Comparison of ENCODE assay signal across 8 cellular contexts in the genomic region with DNA sequence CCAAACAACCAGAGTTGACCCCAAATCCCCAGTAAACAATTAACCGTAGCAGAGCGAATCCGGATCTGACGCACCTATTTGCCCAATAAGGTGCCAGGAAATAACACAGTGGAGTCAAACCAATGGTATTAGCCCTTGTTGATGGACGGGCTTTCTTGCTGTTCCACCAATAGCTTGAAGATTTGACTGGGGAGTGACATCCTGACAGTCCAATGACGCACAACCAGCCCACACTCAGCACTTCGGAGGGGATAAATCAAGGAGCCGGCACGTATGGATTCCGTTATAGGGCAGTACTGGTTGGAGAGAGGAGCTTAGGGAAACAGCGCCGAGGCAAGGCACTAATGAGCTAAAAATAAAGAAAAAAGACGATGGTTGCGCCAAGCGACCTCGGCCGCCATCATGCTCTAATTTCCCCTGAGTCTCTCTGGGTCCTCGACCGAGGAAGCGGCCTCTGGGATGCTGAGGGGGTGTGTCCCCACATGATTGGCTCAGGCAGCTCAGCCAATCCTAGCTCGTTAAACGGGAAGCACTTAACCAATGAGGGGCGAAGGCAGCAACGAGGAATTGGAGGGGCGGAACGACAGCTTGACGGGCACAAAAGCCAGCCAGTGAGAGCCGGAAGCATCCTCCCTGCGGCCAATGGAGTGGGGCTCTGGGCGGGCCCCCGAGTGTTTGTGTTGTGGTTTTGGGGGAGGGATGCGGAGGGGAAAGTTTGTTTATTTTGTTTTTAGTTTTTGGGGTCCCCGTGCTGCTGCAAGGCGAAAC. TPM values are rescaled to one million over a fixed set of nuclear protein-coding genes. Genes with fewer than 3 reads are reported as not detected.
DNase-seq lines count a peak whose midpoint lies in the region; ATAC-seq and TF ChIP-seq lines count a peak whose summit lies in the region.

No MANE protein-coding gene starts in this region.

- H3K4me2 ChIP-seq in mammary epithelial cell (ENCODE audit: insufficient read depth, low read depth, low read length): peak overlapping the region; percentile 86
- peak overlapping the region; percentile 99 for H3K4me2 ChIP-seq in skeletal muscle satellite cell (ENCODE audit: low read length)

- H3K79me2 ChIP-seq in mammary epithelial cell (ENCODE audit: insufficient read depth, low read length): no peaks in the 10 kb centered on the region

- ATAC-seq in GM18907 (IDR thresholded peaks at IDR 0.05; ENCODE audit: unreplicated experiment): peak; percentile 86
- ATAC-seq in HG03139 (IDR thresholded peaks at IDR 0.05; ENCODE audit: unreplicated experiment): peak; percentile 75

- no TSS peak for BruUV-seq in mammary epithelial cell (replicated peaks; lab: Mats Ljungman, UMichigan)

- peak overlapping the region; percentile 78 for H3K9ac ChIP-seq in mammary epithelial cell (ENCODE audit: insufficient read depth, low read length)
- peak overlapping the region; percentile 90 for H3K9ac ChIP-seq in skeletal muscle satellite cell (ENCODE audit: low read depth, low read length)

- H3K27me3 ChIP-seq in AG04450 (ENCODE audit: control insufficient read depth, insufficient read depth, low read length) (peaks cover 23% of the 10 kb centered on the region), WERI-Rb-1 (ENCODE audit: insufficient read depth, low read depth, severe bottlenecking) (no peaks in the 10 kb centered on the region), mammary epithelial cell (ENCODE audit: insufficient read depth, low read length) (no peaks in the 10 kb centered on the region), skeletal muscle satellite cell (ENCODE audit: control insufficient read depth, insufficient read depth, low read length) (peaks cover 19% of the 10 kb centered on the region)

- H3K36me3 ChIP-seq in WERI-Rb-1: no peaks in the 10 kb centered on the region
- H3K36me3 ChIP-seq in mammary epithelial cell (ENCODE audit: insufficient read depth, low read length): no peaks in the 10 kb centered on the region
- H3K36me3 ChIP-seq in skeletal muscle satellite cell (ENCODE audit: insufficient read depth, low read length): no peaks in the 10 kb centered on the region

- CTCF ChIA-PET in AG04450 (lab: Charles Lee): interaction anchor here (1.0 to 2.5 kb wide), 5 partner anchors 9 to 515 kb away, joined by 4 to 16 read pairs (median 10); no protein-coding TSS in a partner anchor
- CTCF ChIA-PET in mammary epithelial cell (lab: Charles Lee; ENCODE audit: low non-redundant PET): interaction anchor here (0.6 to 0.7 kb wide), 4 partner anchors 25 to 435 kb away, joined by 3 to 28 read pairs (median 4); no protein-coding TSS in a partner anchor

- H3K4me1 ChIP-seq in mammary epithelial cell (ENCODE audit: insufficient read depth, low read length) (peaks cover 44% of the 10 kb centered on the region), skeletal muscle satellite cell (ENCODE audit: control insufficient read depth, insufficient read depth, low read length) (peaks cover 13% of the 10 kb centered on the region)

- peak overlapping the region; percentile 96 for H3K4me3 ChIP-seq in AG04450 (ENCODE audit: low read depth, low read length)
- peak overlapping the region; percentile 78 for H3K4me3 ChIP-seq in WERI-Rb-1 (ENCODE audit: low read depth, low read length)
- peak overlapping the region; percentile 78 to 97 (median 90) for H3K4me3 ChIP-seq in mammary epithelial cell (replicated peaks in 1 of 3; ENCODE audit: insufficient read depth in 1 of 3, low read depth in 2 of 3, low read length in 3 of 3)
- H3K4me3 ChIP-seq in iPS-18c (ENCODE audit: insufficient read depth, low read depth, low read length): peak overlapping the region; percentile 88
- H3K4me3 ChIP-seq in skeletal muscle satellite cell (ENCODE audit: low read length): peak overlapping the region; percentile 87

- POLR2A ChIA-PET in AG04450 (lab: Yijun Ruan, JAX): interaction anchor here (0.6 to 1.7 kb wide), 20 partner anchors 12 to 724 kb away, joined by 3 to 15 read pairs (median 4); partner anchors contain the start of genes ATF4, RPL3, RPS19BP1 and TNRC6B

- peak overlapping the region; percentile 98 for H2AFZ ChIP-seq in mammary epithelial cell (ENCODE audit: low read depth, low read length)

- peak overlapping the region; percentile 78 for H3K27ac ChIP-seq in AG04450 (ENCODE audit: low read depth, low read length)
- peak overlapping the region; percentile 93 for H3K27ac ChIP-seq in WERI-Rb-1
- H3K27ac ChIP-seq in mammary epithelial cell (ENCODE audit: insufficient read depth, low read depth, low read length): peak overlapping the region; percentile 80

- in situ Hi-C loops in mammary epithelial cell (cut with MboI; ENCODE audit: low sequenced_read_pairs in 2 of 2): loop anchor here in 1 of 2 donors (10.0 kb wide), 1 partner anchor 301 kb away; the partner anchor contains the start of gene ADSL

- DNase-seq in AG04450 (ENCODE audit: low read depth, low spot score) (peak; percentile 99), NCI-H2196 treated with DMSO at 0.1 percent for 48 hours (lab: John Stamatoyannopoulos, UW; ENCODE audit: unreplicated experiment) (peak; percentile 99), WERI-Rb-1 (peak; percentile 98), mammary epithelial cell (peak; percentile 99)

- H4K20me1 ChIP-seq in mammary epithelial cell (ENCODE audit: insufficient read depth, low read length): no peaks in the 10 kb centered on the region

- TF ChIP-seq CTCF in AG04450 (IDR thresholded peaks at IDR 0.05; ENCODE audit: low read depth, low read length): no peak
- TF ChIP-seq CTCF in WERI-Rb-1 (IDR thresholded peaks at IDR 0.05; ENCODE audit: low read depth, low read length): no peak
- TF ChIP-seq CTCF in mammary epithelial cell (conservative IDR thresholded peaks at IDR 0.05 in 1 of 2, IDR thresholded peaks at IDR 0.05 in 1 of 2; ENCODE audit: extremely low read depth in 1 of 2, insufficient read depth in 1 of 2, low read depth in 1 of 2, low read length in 2 of 2): no peak

- 2% methylated on average over 28 of the region's 34 CpGs for WGBS in mammary epithelial cell (ENCODE audit: low coverage, missing lambda C conversion rate)

- dilution Hi-C loops in mammary epithelial cell (cut with HindIII; ENCODE audit: low sequenced_read_pairs): no loop called here

- H3K9me3 ChIP-seq in AG04450 (ENCODE audit: control insufficient read depth, insufficient read depth, low read length) (no peaks in the 10 kb centered on the region; the same call in 1 of the 2 replicates), WERI-Rb-1 (ENCODE audit: severe bottlenecking) (no peaks in the 10 kb centered on the region), mammary epithelial cell (replicated peaks; ENCODE audit: insufficient read depth, low read length) (no peaks in the 10 kb centered on the region), iPS-18c (ENCODE audit: control insufficient read depth, insufficient read depth, low read length) (no peaks in the 10 kb centered on the region), skeletal muscle satellite cell (replicated peaks; ENCODE audit: low read length) (no peaks in the 10 kb centered on the region)

- intact Hi-C loops in mammary epithelial cell (cut with micrococcal nuclease): loop anchor here (1.0 to 10.0 kb wide), 6 partner anchors 134 to 511 kb away; partner anchors contain the start of genes ADSL and RPS19BP1

RNA-seq across cellular contexts. Expression of gene FAM83F, which starts 49.5 kb away (rescaled TPM):
- polyA plus RNA-seq in AG04450 (2011; rRNA removed): 0.01 TPM in 1 of 2 replicates, not detected in the other
- polyA minus RNA-seq in AG04450 (2011; rRNA and poly(A)+ RNA removed): 0.04 TPM in 1 of 2 replicates, not detected in the other
- 10 to 100 TPM; 41.0 to 59.4 TPM for total RNA-seq in mammary epithelial cell
- 24.7 TPM for polyA plus RNA-seq in mammary epithelial cell
- polyA minus RNA-seq in mammary epithelial cell: 39.9 TPM
- total RNA-seq in skeletal muscle satellite cell (2012; rRNA removed): not detected in 2 replicates

Comparison
In these comparisons a context has a peak if more than half of its experiments do, and no peak if none do; other contexts are left out.
1. Peak in every context shown above with its lines: DNase-seq, ATAC-seq, H3K4me3 ChIP-seq and H3K27ac ChIP-seq.
2. RNA of gene FAM83F, which starts 49.5 kb away (polyA plus RNA-seq): 24.7 TPM in mammary epithelial cell (single experiment); 0.01 TPM in AG04450; every median in the first group is over 10 times any median in the second.